ENCODE assay signal across 20 cellular contexts in the genomic region with DNA sequence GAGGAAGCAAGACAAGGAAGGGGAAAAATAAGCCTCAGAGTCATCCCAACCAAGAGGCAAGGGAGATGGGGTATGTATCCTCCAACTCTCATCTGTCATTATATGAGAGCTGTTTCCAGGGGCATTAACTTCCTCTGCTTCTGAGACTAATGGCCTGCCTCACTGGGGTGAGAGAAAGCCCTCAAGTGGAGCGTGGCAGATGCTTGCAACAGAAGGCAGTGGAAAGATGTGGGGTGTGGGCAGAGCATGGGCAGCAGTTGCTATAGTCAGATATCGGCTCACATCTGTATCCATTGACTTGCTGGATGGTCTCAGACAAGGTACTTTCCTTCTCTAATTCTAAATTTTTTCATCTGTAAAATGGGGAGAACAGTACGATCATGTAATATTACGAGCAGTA.
DNase-seq lines count a peak whose midpoint lies in the region; ATAC-seq and TF ChIP-seq lines count a peak whose summit lies in the region.
"Had no signal": no experiment of that assay in that cellular context is flagged by ENCODE, and none has a peak within 500 bp of the region (broad histone marks: within the 10 kb centered on the region; RNA-seq: fewer than 3 reads in every experiment).

No MANE protein-coding gene starts in this region.

- peaks cover 5 to 21% of the 10 kb centered on the region in 2 donors for H3K27me3 Mint-ChIP-seq in natural killer cell (ENCODE audit: low read depth in 2 of 2)
- peaks cover 12 to 14% of the 10 kb centered on the region in 2 donors for H3K27me3 Mint-ChIP-seq in natural killer cell treated with Interleukin-12 subunit alpha and Interleukin-12 subunit beta and Interleukin-15 and Interleukin-18, amount 100 ng/mL, for 72 hours
- peaks cover 4% of the 10 kb centered on the region for H3K27me3 Mint-ChIP-seq in brain
- H3K27me3 Mint-ChIP-seq: activated T-helper 17 cell treated with anti-CD3 and anti-CD28 coated beads, Interleukin-2, amount 50 U/mL, for 72 hours had no signal

- ATAC-seq in natural killer cell (no peak), GM19023 (IDR thresholded peaks at IDR 0.05; ENCODE audit: unreplicated experiment) (no peak), HG02678 (IDR thresholded peaks at IDR 0.05; ENCODE audit: unreplicated experiment) (no peak), HG03159 (IDR thresholded peaks at IDR 0.05; ENCODE audit: unreplicated experiment) (no peak)
- no peak for ATAC-seq in natural killer cell treated with Interleukin-12 subunit alpha and Interleukin-12 subunit beta and Interleukin-15 and Interleukin-18, amount 100 ng/mL, for 72 hours
- ATAC-seq: heart left ventricle had no signal

- H3K36me3 Mint-ChIP-seq in natural killer cell, result no peaks in the 10 kb centered on the region
- H3K36me3 Mint-ChIP-seq in natural killer cell treated with Interleukin-12 subunit alpha and Interleukin-12 subunit beta and Interleukin-15 and Interleukin-18, amount 100 ng/mL, for 72 hours, result no peaks in the 10 kb centered on the region
- H3K36me3 Mint-ChIP-seq in brain, result no peaks in the 10 kb centered on the region

- intact Hi-C loops in natural killer cell (cut with micrococcal nuclease), result no loop called here

- H3K4me3 Mint-ChIP-seq in natural killer cell (no peak overlapping the region), brain (no peak overlapping the region)
- no peak overlapping the region for H3K4me3 Mint-ChIP-seq in natural killer cell treated with Interleukin-12 subunit alpha and Interleukin-12 subunit beta and Interleukin-15 and Interleukin-18, amount 100 ng/mL, for 72 hours
- H3K4me3 Mint-ChIP-seq: activated naive CD8-positive, alpha-beta T cell treated with anti-CD3 and anti-CD28 coated beads, Interleukin-2, amount 10 ng/mL, durations not matched to agents 7 days and 5 days; activated T-helper 17 cell treated with anti-CD3 and anti-CD28 coated beads, Interleukin-2, amount 50 U/mL, for 72 hours; H9; T-helper 2 cell treated with Interferon-gamma antibody and Interleukin-4, amounts not matched to agents 5 μg/mL and 100 μg/mL, for 36 hours had no signal

- DNase-seq in natural killer cell (no peak), NCI-H524 (lab: John Stamatoyannopoulos, UW) (peak; percentile 93 to 98), inferior parietal cortex (ENCODE audit: extremely low spot score) (no peak)
- DNase-seq in natural killer cell treated with Interleukin-12 subunit alpha and Interleukin-12 subunit beta and Interleukin-15 and Interleukin-18, amount 100 ng/mL, for 72 hours (ENCODE audit: low spot score), result no peak
- DNase-seq: activated CD4-positive, alpha-beta T cell treated with anti-CD3 and anti-CD28 coated beads, Interleukin-2, amount 50 U/mL, for 4 hours; activated CD8-positive, alpha-beta memory T cell treated with anti-CD3 and anti-CD28 coated beads, Interleukin-2, amount 50 U/mL, for 4 hours; activated naive CD8-positive, alpha-beta T cell treated with anti-CD3 and anti-CD28 coated beads, Interleukin-2, amount 10 ng/mL, durations not matched to agents 7 days and 5 days; AML-193; Caco-2; cerebellar nuclear complex; effector CD8-positive, alpha-beta T cell; H9; heart left ventricle; occipital lobe had no signal

- no peak for TF ChIP-seq CTCF in natural killer cell (IDR thresholded peaks at IDR 0.05)
- TF ChIP-seq CTCF in brain (conservative IDR thresholded peaks at IDR 0.05), result no peak

- peaks cover 0 to 2% of the 10 kb centered on the region in 2 donors for H3K9me3 Mint-ChIP-seq in natural killer cell
- no peaks in the 10 kb centered on the region for H3K9me3 Mint-ChIP-seq in natural killer cell treated with Interleukin-12 subunit alpha and Interleukin-12 subunit beta and Interleukin-15 and Interleukin-18, amount 100 ng/mL, for 72 hours
- peaks cover 0 to 13% (median 3%) of the 10 kb centered on the region in 5 experiments for H3K9me3 Mint-ChIP-seq in brain

- H3K27ac Mint-ChIP-seq in natural killer cell, result peak overlapping the region; percentile 27 to 52
- no peak overlapping the region for H3K27ac Mint-ChIP-seq in natural killer cell treated with Interleukin-12 subunit alpha and Interleukin-12 subunit beta and Interleukin-15 and Interleukin-18, amount 100 ng/mL, for 72 hours
- peak overlapping the region in 4 of 5 experiments; percentile 32 to 93 (median 84) for H3K27ac Mint-ChIP-seq in brain
- H3K27ac Mint-ChIP-seq: activated naive CD8-positive, alpha-beta T cell treated with anti-CD3 and anti-CD28 coated beads, Interleukin-2, amount 10 ng/mL, durations not matched to agents 7 days and 5 days; activated T-helper 17 cell treated with anti-CD3 and anti-CD28 coated beads, Interleukin-2, amount 50 U/mL, for 72 hours; H9; T-helper 2 cell treated with Interferon-gamma antibody and Interleukin-4, amounts not matched to agents 5 μg/mL and 100 μg/mL, for 36 hours had no signal

- H3K4me1 Mint-ChIP-seq in natural killer cell (peaks cover 31 to 44% of the 10 kb centered on the region in 2 donors), brain (peaks cover 19% of the 10 kb centered on the region)
- peaks cover 15 to 25% of the 10 kb centered on the region in 2 donors for H3K4me1 Mint-ChIP-seq in natural killer cell treated with Interleukin-12 subunit alpha and Interleukin-12 subunit beta and Interleukin-15 and Interleukin-18, amount 100 ng/mL, for 72 hours (ENCODE audit: low read depth in 2 of 2)

Comparison
In these comparisons a context has a peak if more than half of its experiments do, and no peak if none do; other contexts are left out.
1. H3K27ac Mint-ChIP-seq: peak in natural killer cell (2 of 2) and brain (4 of 5); none in natural killer cell treated with Interleukin-12 subunit alpha and Interleukin-12 subunit beta and Interleukin-15 and Interleukin-18, amount 100 ng/mL, for 72 hours (0 of 2).
2. DNase-seq: peak in NCI-H524 (2 of 2); none in natural killer cell (single experiment), natural killer cell treated with Interleukin-12 subunit alpha and Interleukin-12 subunit beta and Interleukin-15 and Interleukin-18, amount 100 ng/mL, for 72 hours (single experiment) and inferior parietal cortex (single experiment).